ENCODE assay signal across 8 cellular contexts in the genomic region with DNA sequence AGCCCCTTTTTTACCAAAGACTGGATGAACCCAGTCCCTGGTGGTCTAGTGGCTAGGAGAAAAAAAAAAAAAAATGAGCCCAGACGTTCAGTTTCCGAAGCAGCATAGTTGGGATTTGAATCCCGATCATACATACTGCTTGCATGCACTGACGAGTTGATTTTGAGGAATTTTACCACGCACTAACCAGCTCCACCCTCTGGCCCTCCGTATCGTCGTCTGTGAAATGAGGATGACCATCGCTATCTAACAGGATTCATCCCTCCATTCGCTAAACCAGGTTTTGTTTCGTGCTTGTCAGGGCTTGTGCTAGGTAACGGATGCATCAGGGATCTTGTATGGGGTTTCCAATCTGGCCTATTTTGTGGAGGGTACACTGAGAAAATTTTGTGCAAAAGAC. TPM values are rescaled to one million over a fixed set of nuclear protein-coding genes. Genes with fewer than 3 reads are reported as not detected.
DNase-seq lines count a peak whose midpoint lies in the region; ATAC-seq and TF ChIP-seq lines count a peak whose summit lies in the region.

No MANE protein-coding gene starts in this region.

- ATAC-seq in left lung (no peak), HG03175 (IDR thresholded peaks at IDR 0.05; ENCODE audit: unreplicated experiment) (no peak), HG03565 (IDR thresholded peaks at IDR 0.05; ENCODE audit: unreplicated experiment) (no peak)

- H3K4me1 Mint-ChIP-seq in brain = peaks cover 52% of the 10 kb centered on the region

- TF ChIP-seq CTCF in brain (conservative IDR thresholded peaks at IDR 0.05) = no peak
- no peak for TF ChIP-seq CTCF in left lung (IDR thresholded peaks at IDR 0.05)

- H3K4me3 ChIP-seq in left lung = peak overlapping the region; percentile 67 to 79
- H3K4me3 ChIP-seq in thymus (ENCODE audit: low read length) = peak overlapping the region; percentile 82

- H3K9me3 ChIP-seq in KOPT-K1 (ENCODE audit: insufficient read depth, low read length, poor library complexity, severe bottlenecking) (no peaks in the 10 kb centered on the region), left lung (no peaks in the 10 kb centered on the region), thymus (ENCODE audit: control insufficient read depth) (no peaks in the 10 kb centered on the region)

- H3K36me3 Mint-ChIP-seq in brain = peaks cover 40% of the 10 kb centered on the region

- H3K27me3 Mint-ChIP-seq in brain = peaks cover 16% of the 10 kb centered on the region

- H3K36me3 ChIP-seq in KOPT-K1 (ENCODE audit: insufficient read depth, low read length) (peaks cover 32% of the 10 kb centered on the region), left lung (peaks cover 0 to 22% of the 10 kb centered on the region in 2 donors), thymus (ENCODE audit: control insufficient read depth, insufficient read depth) (peaks cover 12% of the 10 kb centered on the region)

- DNase-seq in CMK (ENCODE audit: low read depth) = peak; percentile 8
- no peak for DNase-seq in left lung
- no peak for DNase-seq in cortex of kidney (lab: John Stamatoyannopoulos, UW)

- no peaks in the 10 kb centered on the region for H3K9me3 Mint-ChIP-seq in brain

- 30% methylated on average over 12 of the region's 12 CpGs for WGBS in thymus

- H3K4me1 ChIP-seq in left lung = peaks cover 6 to 20% of the 10 kb centered on the region in 2 donors
- H3K4me1 ChIP-seq in thymus (ENCODE audit: control insufficient read depth, insufficient read depth, low read length) = peaks cover 8% of the 10 kb centered on the region

- H3K27me3 ChIP-seq in left lung (no peaks in the 10 kb centered on the region), thymus (ENCODE audit: control insufficient read depth, insufficient read depth) (no peaks in the 10 kb centered on the region)

- peak overlapping the region; percentile 84 to 93 (median 87) for H3K4me3 Mint-ChIP-seq in brain

- H3K27ac ChIP-seq in KOPT-K1 (ENCODE audit: low read depth, low read length, poor library complexity, severe bottlenecking) (peak overlapping the region; percentile 93), left lung (peak overlapping the region; percentile 96), thymus (ENCODE audit: low read depth) (peak overlapping the region; percentile 96)

- intact Hi-C loops in left lung (cut with DNase I) = no loop called here

- H3K27ac Mint-ChIP-seq in brain = peak overlapping the region; percentile 74 to 96 (median 91)

RNA-seq across cellular contexts. Expression of a gene that starts 0.8 kb away (rescaled TPM):
- polyA plus RNA-seq in brain (ENCODE audit: insufficient read depth, low read depth, low replicate concordance) = 26.1 TPM
- total RNA-seq in left lung = 10 to 100 TPM; 28.2 to 28.4 TPM
- polyA plus RNA-seq in thymus = 42.4 TPM

RNA-seq across cellular contexts. Expression of a gene that starts 33.7 kb away (rescaled TPM):
- polyA plus RNA-seq in brain (ENCODE audit: insufficient read depth, low read depth, low replicate concordance) (not detected), thymus (0.23 TPM)
- not detected for total RNA-seq in left lung

RNA-seq across cellular contexts. Expression of a gene that starts 51.7 kb away (rescaled TPM):
- polyA plus RNA-seq in brain (ENCODE audit: insufficient read depth, low read depth, low replicate concordance) = 0.80 TPM
- total RNA-seq in left lung = 1 to 10 TPM; 3.3 to 3.9 TPM
- polyA plus RNA-seq in thymus = 5.5 TPM

RNA-seq across cellular contexts. Expression of a gene that starts 59.8 kb away (rescaled TPM):
- polyA plus RNA-seq in brain (ENCODE audit: insufficient read depth, low read depth, low replicate concordance) (not detected), thymus (0.37 TPM)
- total RNA-seq in left lung = not detected
